Comparison of ENCODE assay signal across 23 cellular contexts in genomic region chr20:18190466-18191233, GRCh38. TPM values are rescaled to one million over a fixed set of nuclear protein-coding genes. Genes with fewer than 3 reads are reported as not detected.
DNase-seq lines count a peak whose midpoint lies in the region; FAIRE-seq and TF ChIP-seq lines count a peak whose summit lies in the region.
"Had no signal": no experiment of that assay in that cellular context is flagged by ENCODE, and none has a peak within 500 bp of the region (broad histone marks: within the 10 kb centered on the region; RNA-seq: fewer than 3 reads in every experiment).

No MANE protein-coding gene starts in this region.

- 0 out of 2 replicates have a peak, but pooled peaks have one; percentile 4 for TF ChIP-seq CTCF in C4-2B (conservative IDR thresholded peaks at IDR 0.05)
- TF ChIP-seq CTCF in keratinocyte (optimal IDR thresholded peaks at IDR 0.05 in 1 of 3, IDR thresholded peaks at IDR 0.05 in 1 of 3, conservative IDR thresholded peaks at IDR 0.05 in 1 of 3; ENCODE audit: extremely low read depth in 1 of 3, insufficient read depth in 2 of 3, low read length in 3 of 3): peak in 1 of 3 experiments; percentile 23

- dilution Hi-C loops in keratinocyte (cut with MboI; ENCODE audit: extremely low pct_ligation_motif_present, low sequenced_read_pairs): no loop called here

- H3K9me1 ChIP-seq in keratinocyte (ENCODE audit: control insufficient read depth, extremely low read depth, insufficient read depth, low read length): no peaks in the 10 kb centered on the region

- peak; percentile 69 for FAIRE-seq in keratinocyte (lab: Jason Lieb, UNC)
- no peak for FAIRE-seq in GM12891 (lab: Jason Lieb, UNC)
- FAIRE-seq: GM19239, HTR-8/SVneo had no signal

- H3K4me2 ChIP-seq in keratinocyte (ENCODE audit: control insufficient read depth, extremely low read depth, insufficient read depth, low read depth, low read length): no peak overlapping the region
- H3K4me2 ChIP-seq: smooth muscle cell had no signal

- DNase-seq in EH (ENCODE audit: low read depth) (peak; percentile 24), amniotic epithelial cell (ENCODE audit: low read depth) (peak; percentile 31), keratinocyte (ENCODE audit: low read depth, low spot score) (no peak), GM12891 (ENCODE audit: insufficient read length, low spot score) (no peak), OCI-M1 (lab: John Stamatoyannopoulos, UW) (no peak)
- DNase-seq in stimulated activated naive CD4-positive, alpha-beta T cell (lab: John Stamatoyannopoulos, UW): no peak
- DNase-seq: activated CD4-positive, alpha-beta T cell treated with anti-CD3 and anti-CD28 coated beads, Interleukin-2, amount 10 ng/mL, durations not matched to agents 7 days and 5 days; activated T-cell treated with anti-CD3 and anti-CD28 coated beads, Interleukin-2, amount 50 U/mL, for 48 hours; dermis blood vessel endothelial cell; foreskin melanocyte; left colon; midbrain; NCI-H1417; NCI-H510A treated with DMSO at 0.1 percent for 48 hours; Right ventricle myocardium superior; stimulated activated CD4-positive, alpha-beta T cell treated with anti-CD3 and anti-CD28 coated beads, Interleukin-4, amount 100 ng/mL, for 24 hours; T-helper 1 cell; thyroid gland had no signal

- no peak overlapping the region for H2AFZ ChIP-seq in keratinocyte (ENCODE audit: control insufficient read depth, low read length)

- H3K9me3 ChIP-seq in keratinocyte (ENCODE audit: control insufficient read depth, low read depth, low read length): no peaks in the 10 kb centered on the region
- H3K9me3 ChIP-seq: HAP-1, thyroid gland had no signal

- H3K27ac ChIP-seq in C4-2B (no peak overlapping the region), keratinocyte (ENCODE audit: control insufficient read depth, insufficient read depth, low read length) (peak overlapping the region; percentile 19)
- H3K27ac ChIP-seq: thyroid gland had no signal

- H4K20me1 ChIP-seq in keratinocyte (ENCODE audit: control insufficient read depth, extremely low read depth, insufficient read depth, low read length): no peaks in the 10 kb centered on the region

- H3K9ac ChIP-seq in keratinocyte (ENCODE audit: control insufficient read depth, extremely low read depth, insufficient read depth, low read length): no peak overlapping the region

- H3K79me2 ChIP-seq in keratinocyte (ENCODE audit: control insufficient read depth, insufficient read depth, low read length): no peaks in the 10 kb centered on the region

- no peaks in the 10 kb centered on the region for H3K27me3 ChIP-seq in keratinocyte (ENCODE audit: control insufficient read depth, extremely low read depth, insufficient read depth, low read length)
- H3K27me3 ChIP-seq: thyroid gland had no signal

- H3K4me3 ChIP-seq in keratinocyte (ENCODE audit: control insufficient read depth in 2 of 3, extremely low read depth in 1 of 3, insufficient read depth in 2 of 3, low read depth in 1 of 3, low read length in 3 of 3): no peak overlapping the region
- H3K4me3 ChIP-seq: HAP-1, smooth muscle cell, thyroid gland had no signal

- TF ChIP-seq POLR2A in GM12891 (IDR thresholded peaks at IDR 0.05; ENCODE audit: low read depth, low read length): no peak

- peaks cover 28% of the 10 kb centered on the region for H3K4me1 ChIP-seq in keratinocyte (ENCODE audit: control insufficient read depth, extremely low read depth, insufficient read depth, low read length)
- H3K4me1 ChIP-seq: HAP-1 had no signal

- peaks cover 0 to 4% of the 10 kb centered on the region in 2 experiments for H3K36me3 ChIP-seq in keratinocyte (ENCODE audit: control insufficient read depth in 2 of 2, extremely low read depth in 1 of 2, insufficient read depth in 2 of 2, low read length in 2 of 2)

TF ChIP-seq in GM12891, 5 proteins besides CTCF, POLR2A, EP300 and RAD21:
- TF ChIP-seq SPI1 (IDR thresholded peaks at IDR 0.05; ENCODE audit: low read depth, low read length) (no peak), TAF1 (IDR thresholded peaks at IDR 0.05; ENCODE audit: low read depth, low read length) (no peak), POU2F2 (IDR thresholded peaks at IDR 0.05; ENCODE audit: low read depth, low read length) (no peak), PAX5 (IDR thresholded peaks at IDR 0.05; ENCODE audit: insufficient read depth, low read length, severe bottlenecking) (no peak), POLR2AphosphoS5 (IDR thresholded peaks at IDR 0.05; ENCODE audit: low read depth, low read length) (no peak)

RNA-seq across cellular contexts. Expression of gene KAT14, which starts 53.0 kb away (rescaled TPM):
- polyA plus RNA-seq in keratinocyte: 9.4 to 9.8 TPM (median 9.6 TPM) in 3 replicates
- polyA plus RNA-seq in keratinocyte (2011; ENCODE audit: low read depth): 16.6 TPM
- polyA plus RNA-seq in keratinocyte (2011; cell fraction: cytosol; rRNA removed): 8.5 and 10.8 TPM in 2 replicates
- polyA plus RNA-seq in keratinocyte (2011; cell fraction: nucleus; rRNA removed): 13.2 and 13.7 TPM in 2 replicates
- polyA plus RNA-seq in keratinocyte (2012; ENCODE audit: low replicate concordance): 6.9 TPM in 2 replicates
- 8.2 to 16.5 TPM (median 15.5 TPM) in 3 replicates for polyA minus RNA-seq in keratinocyte
- polyA minus RNA-seq in keratinocyte (2011; cell fraction: cytosol; rRNA and poly(A)+ RNA removed): 7.9 TPM
- 7.9 and 14.7 TPM in 2 replicates for polyA minus RNA-seq in keratinocyte (2011; cell fraction: nucleus; rRNA and poly(A)+ RNA removed)
- polyA plus RNA-seq in GM12891 (2012; ENCODE audit: low read depth, missing spikeins): 9.2 TPM

RNA-seq across cellular contexts. Expression of gene PET117, which starts 53.0 kb away (rescaled TPM):
- polyA plus RNA-seq in keratinocyte: 6.4 to 11.8 TPM (median 9.8 TPM) in 3 replicates
- 15.7 TPM for polyA plus RNA-seq in keratinocyte (2011; ENCODE audit: low read depth)
- 7.4 and 10.7 TPM in 2 replicates for polyA plus RNA-seq in keratinocyte (2011; cell fraction: cytosol; rRNA removed)
- 3.9 and 8.2 TPM in 2 replicates for polyA plus RNA-seq in keratinocyte (2011; cell fraction: nucleus; rRNA removed)
- 7.3 and 11.3 TPM in 2 replicates for polyA plus RNA-seq in keratinocyte (2012; ENCODE audit: low replicate concordance)
- polyA minus RNA-seq in keratinocyte: 0.98 to 3.4 TPM (median 1.7 TPM) in 3 replicates
- polyA minus RNA-seq in keratinocyte (2011; cell fraction: cytosol; rRNA and poly(A)+ RNA removed): 3.1 TPM
- polyA minus RNA-seq in keratinocyte (2011; cell fraction: nucleus; rRNA and poly(A)+ RNA removed): 1.2 and 2.5 TPM in 2 replicates
- 11.5 TPM for polyA plus RNA-seq in GM12891 (2012; ENCODE audit: low read depth, missing spikeins)

Comparison
In these comparisons a context has a peak if more than half of its experiments do, and no peak if none do; other contexts are left out.
1. DNase-seq: peak in EH (single experiment) and amniotic epithelial cell (single experiment); none in keratinocyte (single experiment), GM12891 (single experiment), OCI-M1 (single experiment) and stimulated activated naive CD4-positive, alpha-beta T cell (0 of 6).